10 cellular contexts compared by ENCODE assay signal in the genomic region with DNA sequence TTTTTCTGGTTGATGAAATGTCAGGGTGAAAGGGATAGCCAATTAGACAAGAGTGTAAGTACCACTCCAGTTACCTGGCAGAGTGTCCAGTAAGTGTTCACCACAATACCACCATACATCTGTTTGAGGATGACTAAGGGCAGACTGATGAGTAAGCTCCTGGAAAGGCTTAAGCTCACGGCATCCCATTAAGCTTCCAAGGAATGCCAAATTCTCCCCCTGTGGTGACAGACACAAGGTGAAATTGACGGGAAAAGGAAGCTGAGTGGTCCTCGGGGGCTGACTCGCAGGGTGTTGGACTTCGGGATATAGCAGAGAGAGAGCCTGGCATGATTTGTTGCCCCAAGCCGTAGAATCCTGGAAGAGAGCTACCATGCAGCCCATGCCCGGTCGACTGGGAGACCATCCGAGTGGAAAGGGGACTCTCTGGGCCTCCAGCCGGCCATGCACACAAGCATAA. TPM values are rescaled to one million over a fixed set of nuclear protein-coding genes. Genes with fewer than 3 reads are reported as not detected.
A peak's percentile ranks its signal among the peaks of the same experiment; 100 is the strongest.
DNase-seq lines count a peak whose midpoint lies in the region; ATAC-seq, FAIRE-seq and TF ChIP-seq lines count a peak whose summit lies in the region.
"Had no signal": no experiment of that assay in that cellular context is flagged by ENCODE, and none has a peak within 500 bp of the region (broad histone marks: within the 10 kb centered on the region; RNA-seq: fewer than 3 reads in every experiment).

No MANE protein-coding gene starts in this region.

- H3K4me1 Mint-ChIP-seq in stimulated activated naive CD8-positive, alpha-beta T cell treated with anti-CD3 and anti-CD28 coated beads, Interleukin-15, amount 100 ng/mL, for 72 hours: no peaks in the 10 kb centered on the region

- H2AK5ac ChIP-seq in H1 (ENCODE audit: low read depth, low read length) (no peak overlapping the region), trophoblast cell (ENCODE audit: low read length) (no peak overlapping the region)

- H3K27me3 Mint-ChIP-seq in stimulated activated naive CD8-positive, alpha-beta T cell treated with anti-CD3 and anti-CD28 coated beads, Interleukin-15, amount 100 ng/mL, for 72 hours: peaks cover 24% of the 10 kb centered on the region

- DNase-seq in GM04504 (ENCODE audit: low read depth) (peak; percentile 87), NCI-H226 (peak; percentile 98), H1 (ENCODE audit: low read depth in 1 of 2, low spot score in 2 of 2) (no peak), trophoblast cell (peak; percentile 15 to 54), COR-L47 (lab: John Stamatoyannopoulos, UW) (no peak)
- no peak for DNase-seq in stimulated activated naive CD8-positive, alpha-beta T cell treated with anti-CD3 and anti-CD28 coated beads, Interleukin-15, Interleukin-2, amounts not matched to agents 100 U/mL and 50 U/mL, for 24 hours
- DNase-seq in stimulated activated naive CD8-positive, alpha-beta T cell treated with anti-CD3 and anti-CD28 coated beads, Interleukin-15, amount 100 ng/mL, for 72 hours: no peak
- DNase-seq: activated CD4-positive, alpha-beta T cell treated with anti-CD3 and anti-CD28 coated beads, Interleukin-2, amount 50 U/mL, for 48 hours; NK-92 treated with Interleukin-12 subunit alpha and Interleukin-12 subunit beta, amount 100 ng/mL, for 24 hours had no signal

- H4K20me1 ChIP-seq in H1 (replicated peaks in 1 of 2; ENCODE audit: control insufficient read depth in 1 of 2, insufficient read depth in 2 of 2, low read length in 2 of 2): no peaks in the 10 kb centered on the region

- no peak overlapping the region for H3K9ac ChIP-seq in H1 (replicated peaks in 1 of 4; ENCODE audit: extremely low read depth in 1 of 4, low read depth in 3 of 4, low read length in 3 of 4)
- H3K9ac ChIP-seq in trophoblast cell (ENCODE audit: low read length): no peak overlapping the region

- no peak overlapping the region for H2BK20ac ChIP-seq in H1 (ENCODE audit: low read length)

- H3K4me2 ChIP-seq in H1 (ENCODE audit: insufficient read depth in 1 of 2, low read depth in 2 of 2, low read length in 2 of 2) (peak overlapping the region in 1 of 2 experiments; percentile 37; a peak in 2 of 4 replicates), trophoblast cell (ENCODE audit: low read length) (no peak overlapping the region)

- H4K91ac ChIP-seq in H1 (replicated peaks; ENCODE audit: insufficient read length, low read length) (no peak overlapping the region), trophoblast cell (ENCODE audit: low read depth, low read length) (no peak overlapping the region)

- TF ChIP-seq CTCF in H1 (IDR thresholded peaks at IDR 0.05; ENCODE audit: control extremely low read depth in 1 of 3, insufficient read depth in 1 of 3, low read depth in 1 of 3, low read length in 3 of 3): no peak

- H3K79me2 ChIP-seq in H1 (ENCODE audit: control insufficient read depth in 1 of 2, insufficient read depth in 2 of 2, low read length in 2 of 2): no peaks in the 10 kb centered on the region
- no peaks in the 10 kb centered on the region for H3K79me2 ChIP-seq in trophoblast cell (ENCODE audit: control insufficient read depth, insufficient read depth, low read length, poor library complexity)

- 81% methylated on average over 10 of the region's 10 CpGs; no CpG with 5 or more reads in 1 of the 2 experiments for WGBS in H1 (ENCODE audit: extremely low coverage in 1 of 2, insufficient coverage in 1 of 2, insufficient read length in 1 of 2, insufficient replicate concordance in 2 of 2, low coverage in 1 of 2, low lambda C conversion rate in 2 of 2, missing lambda C conversion rate in 1 of 2), 2 experiments
- WGBS in trophoblast cell (ENCODE audit: extremely low coverage, insufficient coverage, insufficient read length): no CpG with 5 or more reads among the region's 10 CpGs

- peaks cover 2 to 11% (median 5%) of the 10 kb centered on the region in 4 experiments; a peak in 4 of 7 replicates for H3K4me1 ChIP-seq in H1 (replicated peaks in 1 of 4; ENCODE audit: control insufficient read depth in 3 of 4, insufficient read depth in 4 of 4, low read length in 3 of 4)
- H3K4me1 ChIP-seq in trophoblast cell (ENCODE audit: control insufficient read depth in 1 of 2, insufficient read depth in 2 of 2, low read length in 2 of 2): peaks cover 10 to 16% of the 10 kb centered on the region in 2 experiments

- H3K56ac ChIP-seq in H1 (replicated peaks; ENCODE audit: insufficient read length, low read depth, low read length): no peak overlapping the region

- TF ChIP-seq RAD21 in H1 (IDR thresholded peaks at IDR 0.05 in 1 of 2, conservative IDR thresholded peaks at IDR 0.05 in 1 of 2; ENCODE audit: low read depth in 2 of 2, low read length in 2 of 2): no peak

- H3K4ac ChIP-seq in H1 (replicated peaks; ENCODE audit: insufficient read length, low read depth, low read length): no peak overlapping the region
- H3K4ac ChIP-seq in trophoblast cell (ENCODE audit: low read depth, low read length): no peak overlapping the region

- H2BK12ac ChIP-seq in H1 (ENCODE audit: low read depth, low read length) (no peak overlapping the region), trophoblast cell (ENCODE audit: low read length) (no peak overlapping the region)

- H3K23ac ChIP-seq in H1 (ENCODE audit: insufficient read length): no peak overlapping the region
- H3K23ac ChIP-seq in trophoblast cell (ENCODE audit: low read length): no peak overlapping the region

- H3K14ac ChIP-seq in H1 (ENCODE audit: insufficient read length) (no peak overlapping the region), trophoblast cell (ENCODE audit: low read length) (no peak overlapping the region)

- no peak overlapping the region for H3K18ac ChIP-seq in H1 (ENCODE audit: extremely low read depth, low read length)
- no peak overlapping the region for H3K18ac ChIP-seq in trophoblast cell (ENCODE audit: low read length)

- H3K79me1 ChIP-seq in H1 (ENCODE audit: low read depth, low read length) (no peaks in the 10 kb centered on the region), trophoblast cell (ENCODE audit: low read length) (peaks cover 7% of the 10 kb centered on the region)

- H3K9me3 Mint-ChIP-seq in stimulated activated naive CD8-positive, alpha-beta T cell treated with anti-CD3 and anti-CD28 coated beads, Interleukin-15, amount 100 ng/mL, for 72 hours: no peaks in the 10 kb centered on the region

- H2BK120ac ChIP-seq in H1 (replicated peaks; ENCODE audit: low read depth, low read length): no peak overlapping the region
- no peak overlapping the region for H2BK120ac ChIP-seq in trophoblast cell (ENCODE audit: insufficient read depth, low read length, poor library complexity)

- peak overlapping the region in 1 of 2 donors; percentile 86 for H3K27ac Mint-ChIP-seq in stimulated activated naive CD8-positive, alpha-beta T cell treated with anti-CD3 and anti-CD28 coated beads, Interleukin-15, amount 100 ng/mL, for 72 hours

- CTCF ChIA-PET in H1 (lab: Charles Lee; ENCODE audit: partially characterized antibody): interaction anchor here (0.6 to 2.0 kb wide), 7 partner anchors 10 to 1797 kb away, joined by 3 to 5 read pairs (median 4); partner anchors contain the start of gene FAM200B

- no peaks in the 10 kb centered on the region for H3K36me3 ChIP-seq in H1 (ENCODE audit: control insufficient read depth in 2 of 4, insufficient read depth in 4 of 4, low read length in 3 of 4)
- H3K36me3 ChIP-seq in trophoblast cell (ENCODE audit: control insufficient read depth in 1 of 2, insufficient read depth in 2 of 2, low read length in 2 of 2): no peaks in the 10 kb centered on the region

- no peak for TF ChIP-seq EP300 in H1 (IDR thresholded peaks at IDR 0.05; ENCODE audit: borderline replicate concordance in 1 of 2, low read depth in 2 of 2, low read length in 2 of 2)

- FAIRE-seq in H1 (lab: Jason Lieb, UNC): peak; percentile 74

- H3K27ac ChIP-seq in H1 (ENCODE audit: low read depth, low read length) (no peak overlapping the region), trophoblast cell (ENCODE audit: low read depth, low read length) (peak overlapping the region; percentile 40)

- H4K12ac ChIP-seq in trophoblast cell (ENCODE audit: low read depth, low read length): no peak overlapping the region

- H2BK5ac ChIP-seq in H1 (ENCODE audit: low read depth, low read length) (no peak overlapping the region), trophoblast cell (ENCODE audit: low read depth, low read length, poor library complexity) (no peak overlapping the region)

- H3K23me2 ChIP-seq in H1 (ENCODE audit: low read depth, low read length): no peaks in the 10 kb centered on the region; the same call in 1 of the 2 replicates

- no peak overlapping the region for H3K4me3 Mint-ChIP-seq in stimulated activated naive CD8-positive, alpha-beta T cell treated with anti-CD3 and anti-CD28 coated beads, Interleukin-15, amount 100 ng/mL, for 72 hours

- no peak overlapping the region for H4K5ac ChIP-seq in H1 (ENCODE audit: insufficient read length, low read depth, low read length)

- no peak for TF ChIP-seq POLR2A in H1 (IDR thresholded peaks at IDR 0.05; ENCODE audit: control extremely low read depth in 1 of 2, low read depth in 2 of 2, low read length in 2 of 2)

- ATAC-seq in stimulated activated naive CD8-positive, alpha-beta T cell treated with anti-CD3 and anti-CD28 coated beads, Interleukin-15, Interleukin-2, amounts not matched to agents 100 U/mL and 50 U/mL, for 24 hours: no peak
- no peak for ATAC-seq in stimulated activated naive CD8-positive, alpha-beta T cell treated with anti-CD3 and anti-CD28 coated beads, Interleukin-15, amount 100 ng/mL, for 72 hours
- no peak for ATAC-seq in GM18867 (IDR thresholded peaks at IDR 0.05; ENCODE audit: unreplicated experiment)

- no peak overlapping the region for H4K8ac ChIP-seq in H1 (ENCODE audit: extremely low read depth, insufficient read depth, low read length)
- H4K8ac ChIP-seq in trophoblast cell (ENCODE audit: low read depth, low read length): no peak overlapping the region

- H3K9me3 ChIP-seq in H1 (ENCODE audit: insufficient read depth in 2 of 2, low read depth in 1 of 2, low read length in 1 of 2) (no peaks in the 10 kb centered on the region; a peak in 1 of 4 replicates), trophoblast cell (ENCODE audit: insufficient read depth, low read depth, low read length) (peaks cover 3% of the 10 kb centered on the region)

- H2BK15ac ChIP-seq in H1 (ENCODE audit: low read length): no peak overlapping the region

- POLR2A ChIA-PET in H1 (lab: Charles Lee; ENCODE audit: partially characterized antibody): interaction anchor here (0.6 to 1.3 kb wide), 6 partner anchors 8 to 850 kb away, joined by 3 to 7 read pairs (median 3); partner anchors contain the start of gene FAM200B

- H3K27me3 ChIP-seq in H1 (replicated peaks in 1 of 4; ENCODE audit: control insufficient read depth in 3 of 4, extremely low read depth in 1 of 4, insufficient read depth in 3 of 4, low read length in 3 of 4) (no peaks in the 10 kb centered on the region), trophoblast cell (ENCODE audit: insufficient read depth, low read length) (no peaks in the 10 kb centered on the region)

- H2AFZ ChIP-seq in H1 (ENCODE audit: low read length) (0 out of 2 replicates have a peak overlapping the region, but pooled peaks have one; percentile 42), trophoblast cell (ENCODE audit: insufficient read depth, low read length, poor library complexity) (no peak overlapping the region)

- H3K4me3 ChIP-seq in H1 (ENCODE audit: extremely low read depth in 1 of 4, insufficient read depth in 2 of 4, low read depth in 3 of 4, low read length in 4 of 4): no peak overlapping the region
- H3K4me3 ChIP-seq in trophoblast cell (ENCODE audit: low read depth, low read length): no peak overlapping the region

RNA-seq across cellular contexts. Expression of gene BST1, which starts 7.6 kb away (rescaled TPM):
- total RNA-seq in H1 (2021; fragmentation: NEBNext Ultra II Directional; extraction: Animal tissue kit (Norgen Biotek cat#: 25700)): 0.52 TPM in 1 of 2 replicates, not detected in the other
- 0.20 and 0.54 TPM in 2 replicates for polyA plus RNA-seq in H1 (2011; rRNA removed)
- polyA plus RNA-seq in H1 (2011; cell fraction: cytosol; rRNA removed): 0.32 TPM
- 0.53 TPM for polyA plus RNA-seq in H1 (2011; cell fraction: nucleus; rRNA removed)
- 0.84 to 1.00 TPM (median 0.87 TPM) in 4 replicates for polyA plus RNA-seq in H1 (2012, experiment 1 of 2)
- 0.52 TPM for polyA plus RNA-seq in H1 (2012, experiment 2 of 2)
- 0.49 TPM for polyA plus RNA-seq in H1 (2013, experiment 1 of 2)
- polyA plus RNA-seq in H1 (2013, experiment 2 of 2): 0.39 TPM
- 0.16 and 0.80 TPM in 2 replicates for polyA minus RNA-seq in H1 (2011; rRNA and poly(A)+ RNA removed)
- not detected for polyA minus RNA-seq in H1 (2011; cell fraction: cytosol; rRNA and poly(A)+ RNA removed)
- not detected for polyA minus RNA-seq in H1 (2011; cell fraction: nucleus; rRNA and poly(A)+ RNA removed)
- 0.24 and 0.40 TPM in 2 replicates for polyA plus RNA-seq in trophoblast cell (2013)

RNA-seq across cellular contexts. Expression of gene FAM200B, which starts 13.6 kb away (rescaled TPM):
- total RNA-seq in H1 (2021; fragmentation: NEBNext Ultra II Directional; extraction: Animal tissue kit (Norgen Biotek cat#: 25700)): 21.9 and 23.7 TPM in 2 replicates
- polyA plus RNA-seq in H1 (2011; rRNA removed): 10.7 and 11.9 TPM in 2 replicates
- polyA plus RNA-seq in H1 (2011; cell fraction: cytosol; rRNA removed): 16.0 TPM
- polyA plus RNA-seq in H1 (2011; cell fraction: nucleus; rRNA removed): 10.3 TPM
- polyA plus RNA-seq in H1 (2012, experiment 1 of 2): 15.2 to 33.0 TPM (median 21.7 TPM) in 4 replicates
- 11.6 TPM for polyA plus RNA-seq in H1 (2012, experiment 2 of 2)
- polyA plus RNA-seq in H1 (2013, experiment 1 of 2): 45.1 TPM
- 44.9 TPM for polyA plus RNA-seq in H1 (2013, experiment 2 of 2)
- 2.7 and 7.3 TPM in 2 replicates for polyA minus RNA-seq in H1 (2011; rRNA and poly(A)+ RNA removed)
- 8.1 TPM for polyA minus RNA-seq in H1 (2011; cell fraction: cytosol; rRNA and poly(A)+ RNA removed)
- 14.7 TPM for polyA minus RNA-seq in H1 (2011; cell fraction: nucleus; rRNA and poly(A)+ RNA removed)
- polyA plus RNA-seq in trophoblast cell (2013): 60.1 and 63.5 TPM in 2 replicates

RNA-seq across cellular contexts. Expression of gene FBXL5, which starts 40.1 kb away (rescaled TPM):
- total RNA-seq in H1 (2021; fragmentation: NEBNext Ultra II Directional; extraction: Animal tissue kit (Norgen Biotek cat#: 25700)): 62.7 and 62.8 TPM in 2 replicates
- polyA plus RNA-seq in H1 (2011; rRNA removed): 26.5 and 34.6 TPM in 2 replicates
- polyA plus RNA-seq in H1 (2011; cell fraction: cytosol; rRNA removed): 37.0 TPM
- polyA plus RNA-seq in H1 (2011; cell fraction: nucleus; rRNA removed): 18.9 TPM
- 33.3 to 44.9 TPM (median 40.0 TPM) in 4 replicates for polyA plus RNA-seq in H1 (2012, experiment 1 of 2)
- polyA plus RNA-seq in H1 (2012, experiment 2 of 2): 3.5 TPM
- polyA plus RNA-seq in H1 (2013, experiment 1 of 2): 25.0 TPM
- polyA plus RNA-seq in H1 (2013, experiment 2 of 2): 24.1 TPM
- polyA minus RNA-seq in H1 (2011; rRNA and poly(A)+ RNA removed): 52.5 and 53.5 TPM in 2 replicates
- 43.4 TPM for polyA minus RNA-seq in H1 (2011; cell fraction: cytosol; rRNA and poly(A)+ RNA removed)
- 117 TPM for polyA minus RNA-seq in H1 (2011; cell fraction: nucleus; rRNA and poly(A)+ RNA removed)
- polyA plus RNA-seq in trophoblast cell (2013): 32.4 and 32.8 TPM in 2 replicates

Comparison
In these comparisons a context has a peak if more than half of its experiments do, and no peak if none do; other contexts are left out.
1. DNase-seq: peak in GM04504 (single experiment), NCI-H226 (single experiment) and trophoblast cell (2 of 2); none in H1 (0 of 2), stimulated activated naive CD8-positive, alpha-beta T cell treated with anti-CD3 and anti-CD28 coated beads, Interleukin-15, Interleukin-2, amounts not matched to agents 100 U/mL and 50 U/mL, for 24 hours (single experiment), COR-L47 (single experiment) and stimulated activated naive CD8-positive, alpha-beta T cell treated with anti-CD3 and anti-CD28 coated beads, Interleukin-15, amount 100 ng/mL, for 72 hours (0 of 2).